In genomic region chr3:169052465-169053302, GRCh38 we compare ENCODE assay signal across 18 cellular contexts.
"Had no signal": no experiment of that assay in that cellular context is flagged by ENCODE, and none has a peak within 500 bp of the region (broad histone marks: within the 10 kb centered on the region; RNA-seq: fewer than 3 reads in every experiment).

No MANE protein-coding gene starts in this region.

- H3K27ac Mint-ChIP-seq: activated B cell treated with CpG ODN at 0.5 μM for 24 hours; activated CD4-positive, alpha-beta T cell treated with anti-CD3 and anti-CD28 coated beads, Interleukin-2, amount 10 ng/mL, durations not matched to agents 7 days and 5 days; activated naive CD8-positive, alpha-beta T cell treated with anti-CD3 and anti-CD28 coated beads, Interleukin-2, amount 10 ng/mL, durations not matched to agents 7 days and 5 days; activated T-helper 1 cell treated with anti-CD3 and anti-CD28 coated beads, Interleukin-12 subunit alpha, Interleukin-12 subunit beta, Interleukin-2, Interleukin-4 antibody, amounts not matched to agents 30 ng/mL and 10 ng/mL and 1 ng/mL, durations not matched to agents 14 hours and 24 hours and 36 hours; effector memory CD8-positive, alpha-beta T cell; immature natural killer cell had no signal

- H3K27me3 ChIP-seq: esophagus muscularis mucosa, sigmoid colon, vagina had no signal

- ATAC-seq: effector memory CD8-positive, alpha-beta T cell; left colon had no signal

- DNase-seq: activated B cell treated with CpG ODN at 0.5 μM for 24 hours; activated CD4-positive, alpha-beta T cell treated with anti-CD3 and anti-CD28 coated beads, Interleukin-2, amount 10 ng/mL, durations not matched to agents 7 days and 5 days; activated naive CD8-positive, alpha-beta T cell treated with anti-CD3 and anti-CD28 coated beads, Interleukin-2, amount 10 ng/mL, durations not matched to agents 7 days and 5 days; cerebellar nuclear complex; effector memory CD8-positive, alpha-beta T cell; head of caudate nucleus; immature natural killer cell; left colon; sigmoid colon; stimulated activated CD4-positive, alpha-beta T cell treated with anti-CD3 and anti-CD28 coated beads, Interleukin-1b, Interleukin-23, amount 100 ng/mL, for 48 hours; T-helper 2 cell had no signal

- H3K4me1 Mint-ChIP-seq: activated B cell treated with CpG ODN at 0.5 μM for 24 hours; activated CD4-positive, alpha-beta T cell treated with anti-CD3 and anti-CD28 coated beads, Interleukin-2, amount 10 ng/mL, durations not matched to agents 7 days and 5 days; activated naive CD8-positive, alpha-beta T cell treated with anti-CD3 and anti-CD28 coated beads, Interleukin-2, amount 10 ng/mL, durations not matched to agents 7 days and 5 days; brain; immature natural killer cell had no signal

- H3K9me3 Mint-ChIP-seq: activated B cell treated with CpG ODN at 0.5 μM for 24 hours; activated CD4-positive, alpha-beta T cell treated with anti-CD3 and anti-CD28 coated beads, Interleukin-2, amount 10 ng/mL, durations not matched to agents 7 days and 5 days; activated naive CD8-positive, alpha-beta T cell treated with anti-CD3 and anti-CD28 coated beads, Interleukin-2, amount 10 ng/mL, durations not matched to agents 7 days and 5 days; activated T-helper 1 cell treated with anti-CD3 and anti-CD28 coated beads, Interleukin-12 subunit alpha, Interleukin-12 subunit beta, Interleukin-2, Interleukin-4 antibody, amounts not matched to agents 30 ng/mL and 10 ng/mL and 1 ng/mL, durations not matched to agents 14 hours and 24 hours and 36 hours had no signal

- H3K9me3 ChIP-seq: esophagus muscularis mucosa, sigmoid colon, thoracic aorta, vagina had no signal

- H3K36me3 Mint-ChIP-seq: activated naive CD8-positive, alpha-beta T cell treated with anti-CD3 and anti-CD28 coated beads, Interleukin-2, amount 10 ng/mL, durations not matched to agents 7 days and 5 days; brain had no signal

- H3K27me3 Mint-ChIP-seq: activated B cell treated with CpG ODN at 0.5 μM for 24 hours; activated CD4-positive, alpha-beta T cell treated with anti-CD3 and anti-CD28 coated beads, Interleukin-2, amount 10 ng/mL, durations not matched to agents 7 days and 5 days; activated naive CD8-positive, alpha-beta T cell treated with anti-CD3 and anti-CD28 coated beads, Interleukin-2, amount 10 ng/mL, durations not matched to agents 7 days and 5 days; effector memory CD8-positive, alpha-beta T cell had no signal

- H3K36me3 ChIP-seq: esophagus muscularis mucosa, sigmoid colon, thoracic aorta, vagina had no signal

- H3K4me3 Mint-ChIP-seq: activated B cell treated with CpG ODN at 0.5 μM for 24 hours; activated CD4-positive, alpha-beta T cell treated with anti-CD3 and anti-CD28 coated beads, Interleukin-2, amount 10 ng/mL, durations not matched to agents 7 days and 5 days; activated naive CD8-positive, alpha-beta T cell treated with anti-CD3 and anti-CD28 coated beads, Interleukin-2, amount 10 ng/mL, durations not matched to agents 7 days and 5 days; activated T-helper 1 cell treated with anti-CD3 and anti-CD28 coated beads, Interleukin-12 subunit alpha, Interleukin-12 subunit beta, Interleukin-2, Interleukin-4 antibody, amounts not matched to agents 30 ng/mL and 10 ng/mL and 1 ng/mL, durations not matched to agents 14 hours and 24 hours and 36 hours; brain; effector memory CD8-positive, alpha-beta T cell; immature natural killer cell; neural crest cell had no signal

- H3K4me3 ChIP-seq: esophagus muscularis mucosa, lung, sigmoid colon, thoracic aorta, vagina had no signal
